In genomic region chr10:97333351-97333600, GRCh38 we compare ENCODE assay signal across 1 cellular context.
TF ChIP-seq lines count a peak whose summit lies in the region.

No MANE protein-coding gene starts in this region.

TF ChIP-seq in GM23338, 12 proteins besides CTCF, POLR2A, EP300 and RAD21 (continued from another document):
- TF ChIP-seq ZNF462 (CRISPR knock-in tag; IDR thresholded peaks at IDR 0.05) (no peak), POLR2AphosphoS5 (IDR thresholded peaks at IDR 0.05; ENCODE audit: low read depth) (no peak)
